1 cellular context compared by ENCODE assay signal in the genomic region with DNA sequence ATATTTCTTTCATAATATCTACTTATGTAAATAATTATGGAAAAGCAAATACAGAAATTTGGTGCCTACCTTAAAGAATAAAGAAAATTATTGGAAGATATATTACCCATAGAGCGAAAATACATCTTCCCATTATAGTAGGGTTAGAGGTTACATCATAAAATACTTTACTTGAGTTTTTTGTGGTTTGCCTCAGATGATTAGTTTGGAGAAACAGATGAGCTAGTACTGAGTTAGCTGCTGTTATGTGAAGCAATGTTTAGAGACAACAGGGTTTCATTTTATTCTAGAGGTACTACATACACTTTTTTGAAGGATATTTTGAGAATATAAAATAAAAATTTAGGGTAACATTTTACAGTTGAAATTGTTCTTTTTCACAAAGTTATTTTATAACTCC.
TF ChIP-seq lines count a peak whose summit lies in the region.

No MANE protein-coding gene starts in this region.

TF ChIP-seq in HEK293, 187 proteins besides CTCF, POLR2A, EP300 and RAD21 (continued from another document):
- no peak for TF ChIP-seq ZBTB48 (tag by site-specific recombination; IDR thresholded peaks at IDR 0.05)
- TF ChIP-seq, protein P1, sequence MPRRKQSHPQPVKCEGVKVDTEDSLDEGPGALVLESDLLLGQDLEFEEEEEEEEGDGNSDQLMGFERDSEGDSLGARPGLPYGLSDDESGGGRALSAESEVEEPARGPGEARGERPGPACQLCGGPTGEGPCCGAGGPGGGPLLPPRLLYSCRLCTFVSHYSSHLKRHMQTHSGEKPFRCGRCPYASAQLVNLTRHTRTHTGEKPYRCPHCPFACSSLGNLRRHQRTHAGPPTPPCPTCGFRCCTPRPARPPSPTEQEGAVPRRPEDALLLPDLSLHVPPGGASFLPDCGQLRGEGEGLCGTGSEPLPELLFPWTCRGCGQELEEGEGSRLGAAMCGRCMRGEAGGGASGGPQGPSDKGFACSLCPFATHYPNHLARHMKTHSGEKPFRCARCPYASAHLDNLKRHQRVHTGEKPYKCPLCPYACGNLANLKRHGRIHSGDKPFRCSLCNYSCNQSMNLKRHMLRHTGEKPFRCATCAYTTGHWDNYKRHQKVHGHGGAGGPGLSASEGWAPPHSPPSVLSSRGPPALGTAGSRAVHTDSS (tag by site-specific recombination; IDR thresholded peaks at IDR 0.05): no peak
- TF ChIP-seq ZNF426 (tag by site-specific recombination; IDR thresholded peaks at IDR 0.05): no peak
- no peak for TF ChIP-seq ZFP41 (tag by site-specific recombination; IDR thresholded peaks at IDR 0.05; ENCODE audit: borderline replicate concordance)
- TF ChIP-seq, protein P2, sequence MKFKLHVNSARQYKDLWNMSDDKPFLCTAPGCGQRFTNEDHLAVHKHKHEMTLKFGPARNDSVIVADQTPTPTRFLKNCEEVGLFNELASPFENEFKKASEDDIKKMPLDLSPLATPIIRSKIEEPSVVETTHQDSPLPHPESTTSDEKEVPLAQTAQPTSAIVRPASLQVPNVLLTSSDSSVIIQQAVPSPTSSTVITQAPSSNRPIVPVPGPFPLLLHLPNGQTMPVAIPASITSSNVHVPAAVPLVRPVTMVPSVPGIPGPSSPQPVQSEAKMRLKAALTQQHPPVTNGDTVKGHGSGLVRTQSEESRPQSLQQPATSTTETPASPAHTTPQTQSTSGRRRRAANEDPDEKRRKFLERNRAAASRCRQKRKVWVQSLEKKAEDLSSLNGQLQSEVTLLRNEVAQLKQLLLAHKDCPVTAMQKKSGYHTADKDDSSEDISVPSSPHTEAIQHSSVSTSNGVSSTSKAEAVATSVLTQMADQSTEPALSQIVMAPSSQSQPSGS (tag by site-specific recombination; IDR thresholded peaks at IDR 0.05; ENCODE audit: low read depth): peak; percentile 76
- TF ChIP-seq, protein P3, sequence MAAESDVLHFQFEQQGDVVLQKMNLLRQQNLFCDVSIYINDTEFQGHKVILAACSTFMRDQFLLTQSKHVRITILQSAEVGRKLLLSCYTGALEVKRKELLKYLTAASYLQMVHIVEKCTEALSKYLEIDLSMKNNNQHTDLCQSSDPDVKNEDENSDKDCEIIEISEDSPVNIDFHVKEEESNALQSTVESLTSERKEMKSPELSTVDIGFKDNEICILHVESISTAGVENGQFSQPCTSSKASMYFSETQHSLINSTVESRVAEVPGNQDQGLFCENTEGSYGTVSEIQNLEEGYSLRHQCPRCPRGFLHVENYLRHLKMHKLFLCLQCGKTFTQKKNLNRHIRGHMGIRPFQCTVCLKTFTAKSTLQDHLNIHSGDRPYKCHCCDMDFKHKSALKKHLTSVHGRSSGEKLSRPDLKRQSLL (tag by site-specific recombination; IDR thresholded peaks at IDR 0.05): no peak
- TF ChIP-seq REPIN1 (tag by site-specific recombination; IDR thresholded peaks at IDR 0.05; ENCODE audit: low read depth): no peak
- TF ChIP-seq HOXC10 (CRISPR knock-in tag; IDR thresholded peaks at IDR 0.05): no peak
- TF ChIP-seq ZNF629 (tag by site-specific recombination; IDR thresholded peaks at IDR 0.05): 0 out of 2 replicates have a peak, but pooled peaks have one; percentile 10
- TF ChIP-seq GFI1B (tag by site-specific recombination; IDR thresholded peaks at IDR 0.05): no peak
- no peak for TF ChIP-seq ZNF747 (tag by site-specific recombination; IDR thresholded peaks at IDR 0.05)
- TF ChIP-seq ZNF16 (tag by site-specific recombination; IDR thresholded peaks at IDR 0.05; ENCODE audit: low read depth): no peak
- no peak for TF ChIP-seq ZFP37 (tag by site-specific recombination; IDR thresholded peaks at IDR 0.05)
- TF ChIP-seq SP7 (tag by site-specific recombination; IDR thresholded peaks at IDR 0.05): 0 out of 2 replicates have a peak, but pooled peaks have one; percentile 13
- TF ChIP-seq, protein P4, sequence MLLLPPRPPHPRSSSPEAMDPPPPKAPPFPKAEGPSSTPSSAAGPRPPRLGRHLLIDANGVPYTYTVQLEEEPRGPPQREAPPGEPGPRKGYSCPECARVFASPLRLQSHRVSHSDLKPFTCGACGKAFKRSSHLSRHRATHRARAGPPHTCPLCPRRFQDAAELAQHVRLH (tag by site-specific recombination; IDR thresholded peaks at IDR 0.05): no peak
- no peak for TF ChIP-seq ZNF302 (tag by site-specific recombination; IDR thresholded peaks at IDR 0.05; ENCODE audit: low read depth)
- peak; percentile 62; the same call in 1 of the 2 replicates for TF ChIP-seq ZNF366 (tag by site-specific recombination; conservative IDR thresholded peaks at IDR 0.05)
